In the genomic region with DNA sequence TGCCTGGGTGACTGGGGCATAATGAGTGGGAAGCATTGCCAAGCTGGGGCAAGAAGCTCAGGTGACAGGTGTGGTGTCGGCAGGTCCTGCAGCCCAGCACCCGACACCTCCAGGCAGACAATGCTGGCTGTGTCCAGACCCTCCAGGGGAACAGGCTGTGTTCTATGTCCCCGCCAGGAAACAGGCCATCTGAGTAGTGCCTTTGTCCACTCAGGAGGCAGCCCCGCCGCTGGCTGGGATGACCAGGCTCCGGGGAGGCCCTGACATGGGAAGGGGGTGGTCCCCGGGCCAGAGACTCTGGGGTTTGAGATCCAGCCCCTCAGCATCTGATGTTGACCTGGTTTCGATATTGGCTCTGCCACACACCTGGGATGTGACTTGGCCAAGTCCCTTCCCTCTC, we compare ENCODE assay signal across 26 cellular contexts. TPM values are rescaled to one million over a fixed set of nuclear protein-coding genes. Genes with fewer than 3 reads are reported as not detected.
DNase-seq lines count a peak whose midpoint lies in the region; ATAC-seq and TF ChIP-seq lines count a peak whose summit lies in the region.
"Had no signal": no experiment of that assay in that cellular context is flagged by ENCODE, and none has a peak within 500 bp of the region (broad histone marks: within the 10 kb centered on the region; RNA-seq: fewer than 3 reads in every experiment).

No MANE protein-coding gene starts in this region.

- ATAC-seq in upper lobe of right lung: no peak
- no peak for ATAC-seq in left ventricle myocardium superior
- ATAC-seq: CD8-positive, alpha-beta T cell; GM12878; SK-N-SH treated with all-trans-retinoic acid at 6 μM for 48 hours had no signal

- no peaks in the 10 kb centered on the region for H3K27me3 Mint-ChIP-seq in activated naive CD4-positive, alpha-beta T cell treated with anti-CD3 and anti-CD28 coated beads, Interleukin-2, amount 50 U/mL, for 24 hours
- H3K27me3 Mint-ChIP-seq in chondrocyte (ENCODE audit: low read depth): no peaks in the 10 kb centered on the region
- H3K27me3 Mint-ChIP-seq: IgD-negative memory B cell had no signal

- H3K4me3 Mint-ChIP-seq in activated naive CD4-positive, alpha-beta T cell treated with anti-CD3 and anti-CD28 coated beads, Interleukin-2, amount 50 U/mL, for 24 hours: no peak overlapping the region
- no peak overlapping the region for H3K4me3 Mint-ChIP-seq in chondrocyte (ENCODE audit: unreplicated experiment)
- H3K4me3 Mint-ChIP-seq: CD8-positive, alpha-beta T cell; IgD-negative memory B cell had no signal

- H3K4me1 Mint-ChIP-seq in activated naive CD4-positive, alpha-beta T cell treated with anti-CD3 and anti-CD28 coated beads, Interleukin-2, amount 50 U/mL, for 24 hours: peaks cover 59% of the 10 kb centered on the region
- peaks cover 5% of the 10 kb centered on the region for H3K4me1 Mint-ChIP-seq in chondrocyte (ENCODE audit: low read depth)
- H3K4me1 Mint-ChIP-seq: IgD-negative memory B cell had no signal

- peak overlapping the region; percentile 8 for H3K27ac ChIP-seq in layer of hippocampus (ENCODE audit: low read depth, low read length)
- no peak overlapping the region for H3K27ac ChIP-seq in upper lobe of right lung
- H3K27ac ChIP-seq: C4-2B, KMS-11 had no signal

- TF ChIP-seq CTCF in chondrocyte (IDR thresholded peaks at IDR 0.05): no peak
- no peak for TF ChIP-seq CTCF in upper lobe of right lung (IDR thresholded peaks at IDR 0.05)

- H3K27ac Mint-ChIP-seq in activated naive CD4-positive, alpha-beta T cell treated with anti-CD3 and anti-CD28 coated beads, Interleukin-2, amount 50 U/mL, for 24 hours: peak overlapping the region; percentile 55
- no peak overlapping the region for H3K27ac Mint-ChIP-seq in chondrocyte (ENCODE audit: unreplicated experiment)
- H3K27ac Mint-ChIP-seq: CD8-positive, alpha-beta T cell; IgD-negative memory B cell had no signal

- no peaks in the 10 kb centered on the region for H3K9me3 Mint-ChIP-seq in activated naive CD4-positive, alpha-beta T cell treated with anti-CD3 and anti-CD28 coated beads, Interleukin-2, amount 50 U/mL, for 24 hours
- H3K9me3 Mint-ChIP-seq in chondrocyte (ENCODE audit: low read depth): no peaks in the 10 kb centered on the region
- H3K9me3 Mint-ChIP-seq: CD8-positive, alpha-beta T cell; IgD-negative memory B cell had no signal

- H3K4me3 ChIP-seq in upper lobe of right lung: no peak overlapping the region
- H3K4me3 ChIP-seq: GM12878 had no signal

- intact Hi-C loops in upper lobe of right lung (cut with DNase I) (no loop called here), left ventricle myocardium superior (cut with micrococcal nuclease) (no loop called here)

- peaks cover 5% of the 10 kb centered on the region for H3K36me3 Mint-ChIP-seq in activated naive CD4-positive, alpha-beta T cell treated with anti-CD3 and anti-CD28 coated beads, Interleukin-2, amount 50 U/mL, for 24 hours
- H3K36me3 Mint-ChIP-seq in chondrocyte (ENCODE audit: low read depth): peaks cover 4% of the 10 kb centered on the region
- H3K36me3 Mint-ChIP-seq: IgD-negative memory B cell had no signal

- no peaks in the 10 kb centered on the region for H3K36me3 ChIP-seq in upper lobe of right lung

- no peaks in the 10 kb centered on the region for H3K4me1 ChIP-seq in upper lobe of right lung
- H3K4me1 ChIP-seq: Caco-2 had no signal

- no peaks in the 10 kb centered on the region for H3K9me3 ChIP-seq in upper lobe of right lung
- H3K9me3 ChIP-seq: Caco-2 had no signal

- no peaks in the 10 kb centered on the region for H3K27me3 ChIP-seq in layer of hippocampus (ENCODE audit: control insufficient read depth, insufficient read depth, low read length)
- no peaks in the 10 kb centered on the region for H3K27me3 ChIP-seq in upper lobe of right lung

- no peak for DNase-seq in activated naive CD4-positive, alpha-beta T cell treated with Interleukin-2 at 50 U/mL for 16 hours
- DNase-seq in chondrocyte (ENCODE audit: low spot score) (peak; percentile 82), upper lobe of right lung (peak; percentile 57), AG08396 (ENCODE audit: low spot score) (no peak), left ventricle myocardium superior (no peak)
- DNase-seq: AML-193; Caco-2; CD8-positive, alpha-beta T cell; DMS79; EL; GDM1; GOT3; HCEC 1CT; MM.1S; NCI-H1417; NCI-H1694 treated with DMSO at 0.1 percent for 48 hours; NCI-H2171 treated with DMSO at 0.1 percent for 48 hours; NCI-H345; NCI-H510A treated with DMSO at 0.1 percent for 48 hours had no signal

RNA-seq across cellular contexts. Expression of gene SNPH, which starts 28.4 kb away (rescaled TPM):
- total RNA-seq in chondrocyte (10.8 to 12.8 TPM (median 12.0 TPM) in 3 replicates), upper lobe of right lung (4.3 TPM), left ventricle myocardium superior (7.8 TPM)

RNA-seq across cellular contexts. Expression of gene SDCBP2, which starts 34.4 kb away (rescaled TPM):
- 0.89 to 2.3 TPM (median 2.0 TPM) in 3 replicates for total RNA-seq in chondrocyte
- total RNA-seq in upper lobe of right lung: 10.9 TPM
- total RNA-seq in left ventricle myocardium superior: 1.5 TPM

Comparison
In these comparisons a context has a peak if more than half of its experiments do, and no peak if none do; other contexts are left out.
1. DNase-seq: peak in chondrocyte (single experiment) and upper lobe of right lung (single experiment); none in activated naive CD4-positive, alpha-beta T cell treated with Interleukin-2 at 50 U/mL for 16 hours (single experiment), AG08396 (single experiment) and left ventricle myocardium superior (single experiment).